16 cellular contexts compared by ENCODE assay signal in genomic region chr1:74943046-74943445, GRCh38.
DNase-seq lines count a peak whose midpoint lies in the region; TF ChIP-seq lines count a peak whose summit lies in the region.
"Had no signal": no experiment of that assay in that cellular context is flagged by ENCODE, and none has a peak within 500 bp of the region (broad histone marks: within the 10 kb centered on the region; RNA-seq: fewer than 3 reads in every experiment).

No MANE protein-coding gene starts in this region.

- no peak overlapping the region for H3K27ac Mint-ChIP-seq in nephron progenitor cell
- H3K27ac Mint-ChIP-seq in Calu3 (ENCODE audit: unreplicated experiment) = no peak overlapping the region
- H3K27ac Mint-ChIP-seq: B cell; CD4-positive, alpha-beta T cell; CD8-positive, alpha-beta T cell had no signal

- H3K27me3 Mint-ChIP-seq in nephron progenitor cell (ENCODE audit: low read depth, poor library complexity) = no peaks in the 10 kb centered on the region
- H3K27me3 Mint-ChIP-seq in Calu3 (ENCODE audit: unreplicated experiment) = no peaks in the 10 kb centered on the region
- H3K27me3 Mint-ChIP-seq: B cell; CD4-positive, alpha-beta T cell had no signal

- H3K4me3 Mint-ChIP-seq in nephron progenitor cell = no peak overlapping the region
- H3K4me3 Mint-ChIP-seq in Calu3 (ENCODE audit: low read depth, unreplicated experiment) = no peak overlapping the region
- H3K4me3 Mint-ChIP-seq: B cell; CD4-positive, alpha-beta T cell; CD8-positive, alpha-beta T cell had no signal

- in situ Hi-C loops in SK-MEL-5 (cut with HindIII; ENCODE audit: low pct_unique_long_range_greater_than_20kb, low sequenced_read_pairs) = no loop called here

- H3K4me1 Mint-ChIP-seq in nephron progenitor cell (no peaks in the 10 kb centered on the region), Calu3 (ENCODE audit: low read depth, unreplicated experiment) (peaks cover 13% of the 10 kb centered on the region)
- H3K4me1 Mint-ChIP-seq: B cell had no signal

- intact Hi-C loops in Calu3 (cut with micrococcal nuclease; ENCODE audit: unreplicated experiment) = no loop called here

- no TSS peak for BruUV-seq in Calu3 (replicated peaks; lab: Mats Ljungman, UMichigan)

- DNase-seq in COLO829 (ENCODE audit: low spot score) (peak; percentile 67), SK-MEL-5 (ENCODE audit: low read depth, low spot score) (peak; percentile 45), foreskin melanocyte (peak; percentile 57), nephron progenitor cell (no peak), Calu3 (no peak)
- DNase-seq: AML-193; CD4-positive, alpha-beta T cell; CD8-positive, alpha-beta T cell; COR-L47; DMS153; DMS53; DMS79; DND-41; EL; GDM1 had no signal

- no peaks in the 10 kb centered on the region for H3K36me3 Mint-ChIP-seq in nephron progenitor cell (ENCODE audit: low read depth)
- no peaks in the 10 kb centered on the region for H3K36me3 Mint-ChIP-seq in Calu3 (ENCODE audit: insufficient read depth, unreplicated experiment)
- H3K36me3 Mint-ChIP-seq: CD8-positive, alpha-beta T cell had no signal

- peaks cover 8% of the 10 kb centered on the region for H3K9me3 Mint-ChIP-seq in nephron progenitor cell
- peaks cover 3% of the 10 kb centered on the region for H3K9me3 Mint-ChIP-seq in Calu3 (ENCODE audit: low read depth, unreplicated experiment)

- CTCF ChIA-PET in Calu3 (lab: Charles Lee) = interaction anchor here (0.6 kb wide), 1 partner anchor 95 kb away, joined by 4 read pairs; no protein-coding TSS in a partner anchor

- TF ChIP-seq CTCF in nephron progenitor cell (IDR thresholded peaks at IDR 0.05) (no peak), Calu3 (IDR thresholded peaks at IDR 0.05; ENCODE audit: unreplicated experiment) (no peak)

Comparison
In these comparisons a context has a peak if more than half of its experiments do, and no peak if none do; other contexts are left out.
1. DNase-seq: peak in COLO829 (single experiment), SK-MEL-5 (single experiment) and foreskin melanocyte (single experiment); none in nephron progenitor cell (single experiment) and Calu3 (single experiment).